In the genomic region with DNA sequence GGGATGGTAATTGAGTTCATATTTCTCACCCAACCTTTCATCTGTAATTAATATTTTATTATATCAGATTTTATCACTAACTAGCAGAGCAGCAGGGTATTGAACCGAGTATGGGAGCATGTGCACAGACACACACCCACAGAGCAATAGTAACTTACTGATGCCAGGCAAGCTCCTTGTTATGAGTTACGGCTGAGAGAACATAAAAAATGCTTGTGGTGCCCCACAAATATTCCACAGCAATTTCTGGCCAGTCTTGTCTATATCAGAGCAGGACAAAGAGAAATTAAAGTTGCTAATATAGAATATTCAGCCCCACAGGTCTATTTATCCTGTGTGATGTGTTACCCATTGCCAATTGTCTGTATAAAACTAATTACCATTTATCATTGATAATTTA, we compare ENCODE assay signal across 17 cellular contexts.
DNase-seq lines count a peak whose midpoint lies in the region; TF ChIP-seq lines count a peak whose summit lies in the region.
"Had no signal": no experiment of that assay in that cellular context is flagged by ENCODE, and none has a peak within 500 bp of the region (broad histone marks: within the 10 kb centered on the region; RNA-seq: fewer than 3 reads in every experiment).

No MANE protein-coding gene starts in this region.

- H3K4me3 Mint-ChIP-seq in activated naive CD4-positive, alpha-beta T cell treated with anti-CD3 and anti-CD28 coated beads, Interleukin-2, amount 10 ng/mL, durations not matched to agents 7 days and 5 days: no peak overlapping the region

- H3K27me3 Mint-ChIP-seq in activated naive CD4-positive, alpha-beta T cell treated with anti-CD3 and anti-CD28 coated beads, Interleukin-2, amount 10 ng/mL, durations not matched to agents 7 days and 5 days: no peaks in the 10 kb centered on the region

- no peaks in the 10 kb centered on the region for H3K9me3 Mint-ChIP-seq in activated naive CD4-positive, alpha-beta T cell treated with anti-CD3 and anti-CD28 coated beads, Interleukin-2, amount 10 ng/mL, durations not matched to agents 7 days and 5 days

- H3K4me1 Mint-ChIP-seq in activated naive CD4-positive, alpha-beta T cell treated with anti-CD3 and anti-CD28 coated beads, Interleukin-2, amount 10 ng/mL, durations not matched to agents 7 days and 5 days: no peaks in the 10 kb centered on the region

- H3K4me3 ChIP-seq in choroid plexus epithelial cell (ENCODE audit: low read depth, low read length): no peak overlapping the region
- H3K4me3 ChIP-seq: SK-N-MC had no signal

- no peak for TF ChIP-seq CTCF in choroid plexus epithelial cell (conservative IDR thresholded peaks at IDR 0.05; ENCODE audit: low read depth, low read length)

- CTCF ChIA-PET in activated naive CD4-positive, alpha-beta T cell treated with anti-CD3 and anti-CD28 coated beads, Interleukin-2, amount 10 ng/mL, durations not matched to agents 7 days and 5 days (lab: Charles Lee): no interaction called here

- no peak overlapping the region for H3K27ac Mint-ChIP-seq in activated naive CD4-positive, alpha-beta T cell treated with anti-CD3 and anti-CD28 coated beads, Interleukin-2, amount 10 ng/mL, durations not matched to agents 7 days and 5 days

- DNase-seq in AG08395 (ENCODE audit: low spot score) (peak; percentile 30), LHCN-M2 (ENCODE audit: low read depth) (peak; percentile 31), choroid plexus epithelial cell (ENCODE audit: low read depth) (peak; percentile 13), myocyte (ENCODE audit: low read depth) (peak; percentile 60), HuH-7.5 (ENCODE audit: low spot score) (no peak), SK-N-DZ (ENCODE audit: low spot score) (no peak), caudate nucleus (lab: John Stamatoyannopoulos, UW) (no peak)
- no peak for DNase-seq in activated naive CD4-positive, alpha-beta T cell treated with anti-CD3 and anti-CD28 coated beads, Interleukin-2, amount 10 ng/mL, durations not matched to agents 7 days and 5 days
- DNase-seq: AML-193, Caco-2, DMS79, NCI-H1105 treated with DMSO at 0.1 percent for 48 hours, NCI-H187, NCI-H446 treated with DMSO at 0.1 percent for 48 hours, NCI-H748 treated with DMSO at 0.1 percent for 48 hours, PC-3 had no signal

- H3K27ac ChIP-seq in caudate nucleus (ENCODE audit: low read depth, low read length): no peak overlapping the region
- H3K27ac ChIP-seq: SK-N-MC had no signal

- no peaks in the 10 kb centered on the region for H3K36me3 Mint-ChIP-seq in activated naive CD4-positive, alpha-beta T cell treated with anti-CD3 and anti-CD28 coated beads, Interleukin-2, amount 10 ng/mL, durations not matched to agents 7 days and 5 days

Comparison
In these comparisons a context has a peak if more than half of its experiments do, and no peak if none do; other contexts are left out.
1. DNase-seq: peak in AG08395 (single experiment), LHCN-M2 (single experiment), choroid plexus epithelial cell (single experiment) and myocyte (single experiment); none in activated naive CD4-positive, alpha-beta T cell treated with anti-CD3 and anti-CD28 coated beads, Interleukin-2, amount 10 ng/mL, durations not matched to agents 7 days and 5 days (single experiment), HuH-7.5 (single experiment), SK-N-DZ (single experiment) and caudate nucleus (0 of 61).